ENCODE assay signal across 1 cellular context in genomic region chr22:39146256-39147101, GRCh38.
TF ChIP-seq lines count a peak whose summit lies in the region.

No MANE protein-coding gene starts in this region.

TF ChIP-seq in HEK293, 187 proteins besides CTCF, POLR2A, EP300 and RAD21 (continued from another document):
- TF ChIP-seq ZNF280D (tag by site-specific recombination; IDR thresholded peaks at IDR 0.05) (no peak), ZNF580 (tag by site-specific recombination; IDR thresholded peaks at IDR 0.05) (0 out of 2 replicates have a peak, but pooled peaks have one; percentile 16), YY1 (tag by site-specific recombination; IDR thresholded peaks at IDR 0.05) (no peak), ZNF768 (tag by site-specific recombination; IDR thresholded peaks at IDR 0.05) (peak; percentile 95), SCRT1 (tag by site-specific recombination; IDR thresholded peaks at IDR 0.05; ENCODE audit: borderline replicate concordance) (no peak)
